Comparison of ENCODE assay signal across 1 cellular context in the genomic region with DNA sequence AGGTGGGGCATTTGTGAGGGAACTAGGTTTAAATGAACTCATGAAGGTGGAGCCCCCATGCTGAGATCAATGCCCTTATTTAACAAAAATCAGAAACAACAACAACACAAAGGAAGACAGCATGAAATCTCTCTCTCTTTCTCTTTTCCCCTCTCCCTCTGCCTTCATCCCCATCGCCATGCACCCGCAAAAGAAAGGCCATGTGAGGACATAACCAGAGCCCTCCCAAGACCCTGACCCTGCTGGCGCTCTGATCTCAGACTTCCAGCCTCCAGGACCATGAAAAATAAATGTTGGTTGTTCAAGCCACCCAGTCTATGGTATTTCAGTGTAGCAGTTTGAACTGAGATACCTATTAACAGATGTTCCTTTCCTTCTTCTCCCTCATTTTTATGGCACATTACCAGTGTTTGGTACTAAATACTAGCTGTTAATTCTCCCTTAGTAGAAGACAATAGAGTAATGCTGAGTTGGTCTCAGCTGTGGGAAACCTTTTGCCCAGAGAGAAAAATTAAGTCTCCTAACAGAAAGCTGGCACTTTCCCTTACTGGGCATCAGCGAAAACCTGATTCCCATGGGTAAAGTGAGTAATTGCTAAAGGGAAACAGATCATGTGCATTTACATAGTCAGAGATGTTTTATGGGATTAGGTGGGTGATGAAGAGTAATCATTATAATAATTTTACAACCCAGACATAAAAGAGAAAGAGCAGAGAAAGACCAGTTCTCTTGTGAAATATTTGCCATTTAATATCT.
TF ChIP-seq lines count a peak whose summit lies in the region.

No MANE protein-coding gene starts in this region.

TF ChIP-seq in GM23338, 12 proteins besides CTCF, POLR2A, EP300 and RAD21 (continued from another document):
- TF ChIP-seq, protein P1, sequence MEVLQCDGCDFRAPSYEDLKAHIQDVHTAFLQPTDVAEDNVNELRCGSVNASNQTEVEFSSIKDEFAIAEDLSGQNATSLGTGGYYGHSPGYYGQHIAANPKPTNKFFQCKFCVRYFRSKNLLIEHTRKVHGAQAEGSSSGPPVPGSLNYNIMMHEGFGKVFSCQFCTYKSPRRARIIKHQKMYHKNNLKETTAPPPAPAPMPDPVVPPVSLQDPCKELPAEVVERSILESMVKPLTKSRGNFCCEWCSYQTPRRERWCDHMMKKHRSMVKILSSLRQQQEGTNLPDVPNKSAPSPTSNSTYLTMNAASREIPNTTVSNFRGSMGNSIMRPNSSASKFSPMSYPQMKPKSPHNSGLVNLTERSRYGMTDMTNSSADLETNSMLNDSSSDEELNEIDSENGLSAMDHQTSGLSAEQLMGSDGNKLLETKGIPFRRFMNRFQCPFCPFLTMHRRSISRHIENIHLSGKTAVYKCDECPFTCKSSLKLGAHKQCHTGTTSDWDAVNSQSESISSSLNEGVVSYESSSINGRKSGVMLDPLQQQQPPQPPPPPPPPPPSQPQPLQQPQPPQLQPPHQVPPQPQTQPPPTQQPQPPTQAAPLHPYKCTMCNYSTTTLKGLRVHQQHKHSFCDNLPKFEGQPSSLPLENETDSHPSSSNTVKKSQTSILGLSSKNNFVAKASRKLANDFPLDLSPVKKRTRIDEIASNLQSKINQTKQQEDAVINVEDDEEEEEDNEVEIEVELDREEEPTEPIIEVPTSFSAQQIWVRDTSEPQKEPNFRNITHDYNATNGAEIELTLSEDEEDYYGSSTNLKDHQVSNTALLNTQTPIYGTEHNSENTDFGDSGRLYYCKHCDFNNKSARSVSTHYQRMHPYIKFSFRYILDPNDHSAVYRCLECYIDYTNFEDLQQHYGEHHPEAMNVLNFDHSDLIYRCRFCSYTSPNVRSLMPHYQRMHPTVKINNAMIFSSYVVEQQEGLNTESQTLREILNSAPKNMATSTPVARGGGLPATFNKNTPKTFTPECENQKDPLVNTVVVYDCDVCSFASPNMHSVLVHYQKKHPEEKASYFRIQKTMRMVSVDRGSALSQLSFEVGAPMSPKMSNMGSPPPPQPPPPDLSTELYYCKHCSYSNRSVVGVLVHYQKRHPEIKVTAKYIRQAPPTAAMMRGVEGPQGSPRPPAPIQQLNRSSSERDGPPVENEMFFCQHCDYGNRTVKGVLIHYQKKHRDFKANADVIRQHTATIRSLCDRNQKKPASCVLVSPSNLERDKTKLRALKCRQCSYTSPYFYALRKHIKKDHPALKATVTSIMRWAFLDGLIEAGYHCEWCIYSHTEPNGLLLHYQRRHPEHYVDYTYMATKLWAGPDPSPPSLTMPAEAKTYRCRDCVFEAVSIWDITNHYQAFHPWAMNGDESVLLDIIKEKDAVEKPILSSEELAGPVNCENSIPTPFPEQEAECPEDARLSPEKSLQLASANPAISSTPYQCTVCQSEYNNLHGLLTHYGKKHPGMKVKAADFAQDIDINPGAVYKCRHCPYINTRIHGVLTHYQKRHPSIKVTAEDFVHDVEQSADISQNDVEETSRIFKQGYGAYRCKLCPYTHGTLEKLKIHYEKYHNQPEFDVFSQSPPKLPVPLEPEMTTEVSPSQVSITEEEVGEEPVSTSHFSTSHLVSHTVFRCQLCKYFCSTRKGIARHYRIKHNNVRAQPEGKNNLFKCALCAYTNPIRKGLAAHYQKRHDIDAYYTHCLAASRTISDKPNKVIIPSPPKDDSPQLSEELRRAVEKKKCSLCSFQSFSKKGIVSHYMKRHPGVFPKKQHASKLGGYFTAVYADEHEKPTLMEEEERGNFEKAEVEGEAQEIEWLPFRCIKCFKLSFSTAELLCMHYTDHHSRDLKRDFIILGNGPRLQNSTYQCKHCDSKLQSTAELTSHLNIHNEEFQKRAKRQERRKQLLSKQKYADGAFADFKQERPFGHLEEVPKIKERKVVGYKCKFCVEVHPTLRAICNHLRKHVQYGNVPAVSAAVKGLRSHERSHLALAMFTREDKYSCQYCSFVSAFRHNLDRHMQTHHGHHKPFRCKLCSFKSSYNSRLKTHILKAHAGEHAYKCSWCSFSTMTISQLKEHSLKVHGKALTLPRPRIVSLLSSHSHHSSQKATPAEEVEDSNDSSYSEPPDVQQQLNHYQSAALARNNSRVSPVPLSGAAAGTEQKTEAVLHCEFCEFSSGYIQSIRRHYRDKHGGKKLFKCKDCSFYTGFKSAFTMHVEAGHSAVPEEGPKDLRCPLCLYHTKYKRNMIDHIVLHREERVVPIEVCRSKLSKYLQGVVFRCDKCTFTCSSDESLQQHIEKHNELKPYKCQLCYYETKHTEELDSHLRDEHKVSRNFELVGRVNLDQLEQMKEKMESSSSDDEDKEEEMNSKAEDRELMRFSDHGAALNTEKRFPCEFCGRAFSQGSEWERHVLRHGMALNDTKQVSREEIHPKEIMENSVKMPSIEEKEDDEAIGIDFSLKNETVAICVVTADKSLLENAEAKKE (CRISPR knock-in tag; IDR thresholded peaks at IDR 0.05): no peak
- TF ChIP-seq NANOG (IDR thresholded peaks at IDR 0.05; ENCODE audit: borderline replicate concordance) (no peak), EZH2phosphoT487 (IDR thresholded peaks at IDR 0.05; ENCODE audit: unreplicated experiment) (no peak), ZNF114 (CRISPR knock-in tag; IDR thresholded peaks at IDR 0.05) (no peak), ZNF331 (CRISPR knock-in tag; IDR thresholded peaks at IDR 0.05; ENCODE audit: low read depth) (no peak), JUNB (IDR thresholded peaks at IDR 0.05; ENCODE audit: unreplicated experiment) (no peak), EZH2 (IDR thresholded peaks at IDR 0.05; ENCODE audit: low read depth, unreplicated experiment) (no peak), CREB1 (CRISPR knock-in tag; IDR thresholded peaks at IDR 0.05; ENCODE audit: low read depth) (no peak)
- TF ChIP-seq, protein P2, sequence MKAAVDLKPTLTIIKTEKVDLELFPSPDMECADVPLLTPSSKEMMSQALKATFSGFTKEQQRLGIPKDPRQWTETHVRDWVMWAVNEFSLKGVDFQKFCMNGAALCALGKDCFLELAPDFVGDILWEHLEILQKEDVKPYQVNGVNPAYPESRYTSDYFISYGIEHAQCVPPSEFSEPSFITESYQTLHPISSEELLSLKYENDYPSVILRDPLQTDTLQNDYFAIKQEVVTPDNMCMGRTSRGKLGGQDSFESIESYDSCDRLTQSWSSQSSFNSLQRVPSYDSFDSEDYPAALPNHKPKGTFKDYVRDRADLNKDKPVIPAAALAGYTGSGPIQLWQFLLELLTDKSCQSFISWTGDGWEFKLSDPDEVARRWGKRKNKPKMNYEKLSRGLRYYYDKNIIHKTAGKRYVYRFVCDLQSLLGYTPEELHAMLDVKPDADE (IDR thresholded peaks at IDR 0.05): no peak
- TF ChIP-seq, protein P3, sequence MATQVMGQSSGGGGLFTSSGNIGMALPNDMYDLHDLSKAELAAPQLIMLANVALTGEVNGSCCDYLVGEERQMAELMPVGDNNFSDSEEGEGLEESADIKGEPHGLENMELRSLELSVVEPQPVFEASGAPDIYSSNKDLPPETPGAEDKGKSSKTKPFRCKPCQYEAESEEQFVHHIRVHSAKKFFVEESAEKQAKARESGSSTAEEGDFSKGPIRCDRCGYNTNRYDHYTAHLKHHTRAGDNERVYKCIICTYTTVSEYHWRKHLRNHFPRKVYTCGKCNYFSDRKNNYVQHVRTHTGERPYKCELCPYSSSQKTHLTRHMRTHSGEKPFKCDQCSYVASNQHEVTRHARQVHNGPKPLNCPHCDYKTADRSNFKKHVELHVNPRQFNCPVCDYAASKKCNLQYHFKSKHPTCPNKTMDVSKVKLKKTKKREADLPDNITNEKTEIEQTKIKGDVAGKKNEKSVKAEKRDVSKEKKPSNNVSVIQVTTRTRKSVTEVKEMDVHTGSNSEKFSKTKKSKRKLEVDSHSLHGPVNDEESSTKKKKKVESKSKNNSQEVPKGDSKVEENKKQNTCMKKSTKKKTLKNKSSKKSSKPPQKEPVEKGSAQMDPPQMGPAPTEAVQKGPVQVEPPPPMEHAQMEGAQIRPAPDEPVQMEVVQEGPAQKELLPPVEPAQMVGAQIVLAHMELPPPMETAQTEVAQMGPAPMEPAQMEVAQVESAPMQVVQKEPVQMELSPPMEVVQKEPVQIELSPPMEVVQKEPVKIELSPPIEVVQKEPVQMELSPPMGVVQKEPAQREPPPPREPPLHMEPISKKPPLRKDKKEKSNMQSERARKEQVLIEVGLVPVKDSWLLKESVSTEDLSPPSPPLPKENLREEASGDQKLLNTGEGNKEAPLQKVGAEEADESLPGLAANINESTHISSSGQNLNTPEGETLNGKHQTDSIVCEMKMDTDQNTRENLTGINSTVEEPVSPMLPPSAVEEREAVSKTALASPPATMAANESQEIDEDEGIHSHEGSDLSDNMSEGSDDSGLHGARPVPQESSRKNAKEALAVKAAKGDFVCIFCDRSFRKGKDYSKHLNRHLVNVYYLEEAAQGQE (IDR thresholded peaks at IDR 0.05; ENCODE audit: unreplicated experiment): no peak
